ENCODE assay signal across 3 cellular contexts in genomic region chr20:8144282-8145245, GRCh38.
TF ChIP-seq lines count a peak whose summit lies in the region.

No MANE protein-coding gene starts in this region.

TF ChIP-seq in IMR-90, 13 proteins besides CTCF, POLR2A, EP300 and RAD21:
- TF ChIP-seq MXI1 (IDR thresholded peaks at IDR 0.05; ENCODE audit: borderline replicate concordance, low read depth, low read length) (no peak), FOS (IDR thresholded peaks at IDR 0.05; ENCODE audit: low read depth, low read length) (no peak), CHD1 (IDR thresholded peaks at IDR 0.05; ENCODE audit: low read depth, low read length) (no peak), RFX5 (IDR thresholded peaks at IDR 0.05; ENCODE audit: low read depth, low read length) (no peak), CEBPB (IDR thresholded peaks at IDR 0.05; ENCODE audit: low read depth, low read length) (peak; percentile 89), MAZ (IDR thresholded peaks at IDR 0.05; ENCODE audit: borderline replicate concordance, low read depth, low read length) (no peak), SMC3 (IDR thresholded peaks at IDR 0.05; ENCODE audit: low read depth, low read length) (no peak), MAFK (IDR thresholded peaks at IDR 0.05; ENCODE audit: low read depth, low read length) (0 out of 2 replicates have a peak, but pooled peaks have one; percentile 6), RCOR1 (IDR thresholded peaks at IDR 0.05; ENCODE audit: insufficient replicate concordance, low read length) (no peak), NFE2L2 (IDR thresholded peaks at IDR 0.05; ENCODE audit: low read depth, low read length) (no peak), BHLHE40 (IDR thresholded peaks at IDR 0.05; ENCODE audit: low read depth, low read length) (0 out of 2 replicates have a peak, but pooled peaks have one; percentile 54)
- TF ChIP-seq, protein P1, sequence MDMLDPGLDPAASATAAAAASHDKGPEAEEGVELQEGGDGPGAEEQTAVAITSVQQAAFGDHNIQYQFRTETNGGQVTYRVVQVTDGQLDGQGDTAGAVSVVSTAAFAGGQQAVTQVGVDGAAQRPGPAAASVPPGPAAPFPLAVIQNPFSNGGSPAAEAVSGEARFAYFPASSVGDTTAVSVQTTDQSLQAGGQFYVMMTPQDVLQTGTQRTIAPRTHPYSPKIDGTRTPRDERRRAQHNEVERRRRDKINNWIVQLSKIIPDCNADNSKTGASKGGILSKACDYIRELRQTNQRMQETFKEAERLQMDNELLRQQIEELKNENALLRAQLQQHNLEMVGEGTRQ (IDR thresholded peaks at IDR 0.05; ENCODE audit: low read depth, low read length) = no peak
- TF ChIP-seq, protein P2, sequence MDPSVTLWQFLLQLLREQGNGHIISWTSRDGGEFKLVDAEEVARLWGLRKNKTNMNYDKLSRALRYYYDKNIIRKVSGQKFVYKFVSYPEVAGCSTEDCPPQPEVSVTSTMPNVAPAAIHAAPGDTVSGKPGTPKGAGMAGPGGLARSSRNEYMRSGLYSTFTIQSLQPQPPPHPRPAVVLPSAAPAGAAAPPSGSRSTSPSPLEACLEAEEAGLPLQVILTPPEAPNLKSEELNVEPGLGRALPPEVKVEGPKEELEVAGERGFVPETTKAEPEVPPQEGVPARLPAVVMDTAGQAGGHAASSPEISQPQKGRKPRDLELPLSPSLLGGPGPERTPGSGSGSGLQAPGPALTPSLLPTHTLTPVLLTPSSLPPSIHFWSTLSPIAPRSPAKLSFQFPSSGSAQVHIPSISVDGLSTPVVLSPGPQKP (IDR thresholded peaks at IDR 0.05; ENCODE audit: borderline replicate concordance, low read depth, low read length) = no peak
TF ChIP-seq in IMR-90: peak in this region for 3.

TF ChIP-seq in K562, 482 proteins besides CTCF, POLR2A, EP300 and RAD21:
- TF ChIP-seq CEBPG (CRISPR knock-in tag; IDR thresholded peaks at IDR 0.05) (no peak), CEBPG (tag; conservative IDR thresholded peaks at IDR 0.05 in 1 of 2, IDR thresholded peaks at IDR 0.05 in 1 of 2) (peak; percentile 66 to 81), ZZZ3 (IDR thresholded peaks at IDR 0.05) (no peak)

TF ChIP-seq in HepG2, 621 proteins besides CTCF, POLR2A, EP300 and RAD21 (continues in another document):
- TF ChIP-seq POLR2AphosphoS5 (IDR thresholded peaks at IDR 0.05; ENCODE audit: low read depth, low read length) (no peak; the same call in 1 of the 2 replicates), MEIS2 (CRISPR knock-in tag; IDR thresholded peaks at IDR 0.05) (peak; percentile 84; the same call in 1 of the 2 replicates), SATB2 (CRISPR knock-in tag; IDR thresholded peaks at IDR 0.05) (no peak; the same call in 1 of the 2 replicates), ZNF749 (CRISPR knock-in tag; IDR thresholded peaks at IDR 0.05; ENCODE audit: borderline replicate concordance) (peak; percentile 40; the same call in 1 of the 2 replicates), PCBP2 (optimal IDR thresholded peaks at IDR 0.05; ENCODE audit: low read depth, low read length, poor library complexity, severe bottlenecking) (no peak), ZNF629 (CRISPR knock-in tag; conservative IDR thresholded peaks at IDR 0.05) (peak; percentile 59; the same call in 1 of the 2 replicates), CBX5 (CRISPR knock-in tag; IDR thresholded peaks at IDR 0.05; ENCODE audit: borderline replicate concordance) (peak; percentile 100), ZFP82 (CRISPR knock-in tag; IDR thresholded peaks at IDR 0.05; ENCODE audit: borderline replicate concordance) (peak; percentile 87; the same call in 1 of the 2 replicates), HOXA9 (CRISPR knock-in tag; IDR thresholded peaks at IDR 0.05; ENCODE audit: borderline replicate concordance) (no peak), ZFAT (CRISPR knock-in tag; conservative IDR thresholded peaks at IDR 0.05) (no peak), ZNF276 (CRISPR knock-in tag; IDR thresholded peaks at IDR 0.05; ENCODE audit: low read depth) (peak; percentile 67), PAXIP1 (CRISPR knock-in tag; conservative IDR thresholded peaks at IDR 0.05) (peak; percentile 99), KLF12 (CRISPR knock-in tag; IDR thresholded peaks at IDR 0.05; ENCODE audit: borderline replicate concordance) (no peak), ZNF296 (CRISPR knock-in tag; conservative IDR thresholded peaks at IDR 0.05) (no peak), GATAD1 (CRISPR knock-in tag; IDR thresholded peaks at IDR 0.05) (peak; percentile 87), ATF1 (CRISPR knock-in tag; IDR thresholded peaks at IDR 0.05) (peak; percentile 88), TP53 (CRISPR knock-in tag; conservative IDR thresholded peaks at IDR 0.05) (0 out of 2 replicates have a peak, but pooled peaks have one; percentile 67), ZNF280D (CRISPR knock-in tag; IDR thresholded peaks at IDR 0.05) (peak; percentile 99), RBM22 (optimal IDR thresholded peaks at IDR 0.05; ENCODE audit: low read length) (no peak), PHF21A (CRISPR knock-in tag; IDR thresholded peaks at IDR 0.05) (peak; percentile 99), GTF3A (CRISPR knock-in tag; conservative IDR thresholded peaks at IDR 0.05) (no peak), ONECUT2 (CRISPR knock-in tag; IDR thresholded peaks at IDR 0.05) (peak; percentile 100), NR2C2 (CRISPR knock-in tag; IDR thresholded peaks at IDR 0.05; ENCODE audit: borderline replicate concordance) (peak; percentile 89), ZFP41 (CRISPR knock-in tag; IDR thresholded peaks at IDR 0.05; ENCODE audit: borderline replicate concordance) (no peak; the same call in 1 of the 2 replicates), MZF1 (CRISPR knock-in tag; IDR thresholded peaks at IDR 0.05; ENCODE audit: borderline replicate concordance) (0 out of 2 replicates have a peak, but pooled peaks have one; percentile 8), FOXP1 (IDR thresholded peaks at IDR 0.05) (peak; percentile 99), FOXP1 (CRISPR knock-in tag; IDR thresholded peaks at IDR 0.05) (peak; percentile 100), ZNF607 (CRISPR knock-in tag; IDR thresholded peaks at IDR 0.05; ENCODE audit: borderline replicate concordance) (peak; percentile 98), BRD4 (CRISPR knock-in tag; IDR thresholded peaks at IDR 0.05) (peak; percentile 56), ZFP1 (CRISPR knock-in tag; IDR thresholded peaks at IDR 0.05) (peak; percentile 98), SAFB2 (CRISPR knock-in tag; IDR thresholded peaks at IDR 0.05; ENCODE audit: borderline replicate concordance, low read depth) (peak; percentile 77), RXRB (CRISPR knock-in tag; IDR thresholded peaks at IDR 0.05; ENCODE audit: borderline replicate concordance) (peak; percentile 99)
- TF ChIP-seq, protein P3, sequence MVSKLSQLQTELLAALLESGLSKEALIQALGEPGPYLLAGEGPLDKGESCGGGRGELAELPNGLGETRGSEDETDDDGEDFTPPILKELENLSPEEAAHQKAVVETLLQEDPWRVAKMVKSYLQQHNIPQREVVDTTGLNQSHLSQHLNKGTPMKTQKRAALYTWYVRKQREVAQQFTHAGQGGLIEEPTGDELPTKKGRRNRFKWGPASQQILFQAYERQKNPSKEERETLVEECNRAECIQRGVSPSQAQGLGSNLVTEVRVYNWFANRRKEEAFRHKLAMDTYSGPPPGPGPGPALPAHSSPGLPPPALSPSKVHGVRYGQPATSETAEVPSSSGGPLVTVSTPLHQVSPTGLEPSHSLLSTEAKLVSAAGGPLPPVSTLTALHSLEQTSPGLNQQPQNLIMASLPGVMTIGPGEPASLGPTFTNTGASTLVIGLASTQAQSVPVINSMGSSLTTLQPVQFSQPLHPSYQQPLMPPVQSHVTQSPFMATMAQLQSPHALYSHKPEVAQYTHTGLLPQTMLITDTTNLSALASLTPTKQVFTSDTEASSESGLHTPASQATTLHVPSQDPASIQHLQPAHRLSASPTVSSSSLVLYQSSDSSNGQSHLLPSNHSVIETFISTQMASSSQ (IDR thresholded peaks at IDR 0.05; ENCODE audit: low read depth) = peak; percentile 93
- TF ChIP-seq, protein P3 (CRISPR knock-in tag; IDR thresholded peaks at IDR 0.05; ENCODE audit: borderline replicate concordance) = peak; percentile 80
- TF ChIP-seq, protein P4, sequence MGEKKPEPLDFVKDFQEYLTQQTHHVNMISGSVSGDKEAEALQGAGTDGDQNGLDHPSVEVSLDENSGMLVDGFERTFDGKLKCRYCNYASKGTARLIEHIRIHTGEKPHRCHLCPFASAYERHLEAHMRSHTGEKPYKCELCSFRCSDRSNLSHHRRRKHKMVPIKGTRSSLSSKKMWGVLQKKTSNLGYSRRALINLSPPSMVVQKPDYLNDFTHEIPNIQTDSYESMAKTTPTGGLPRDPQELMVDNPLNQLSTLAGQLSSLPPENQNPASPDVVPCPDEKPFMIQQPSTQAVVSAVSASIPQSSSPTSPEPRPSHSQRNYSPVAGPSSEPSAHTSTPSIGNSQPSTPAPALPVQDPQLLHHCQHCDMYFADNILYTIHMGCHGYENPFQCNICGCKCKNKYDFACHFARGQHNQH (CRISPR knock-in tag; IDR thresholded peaks at IDR 0.05) = peak; percentile 99
- TF ChIP-seq, protein P5, sequence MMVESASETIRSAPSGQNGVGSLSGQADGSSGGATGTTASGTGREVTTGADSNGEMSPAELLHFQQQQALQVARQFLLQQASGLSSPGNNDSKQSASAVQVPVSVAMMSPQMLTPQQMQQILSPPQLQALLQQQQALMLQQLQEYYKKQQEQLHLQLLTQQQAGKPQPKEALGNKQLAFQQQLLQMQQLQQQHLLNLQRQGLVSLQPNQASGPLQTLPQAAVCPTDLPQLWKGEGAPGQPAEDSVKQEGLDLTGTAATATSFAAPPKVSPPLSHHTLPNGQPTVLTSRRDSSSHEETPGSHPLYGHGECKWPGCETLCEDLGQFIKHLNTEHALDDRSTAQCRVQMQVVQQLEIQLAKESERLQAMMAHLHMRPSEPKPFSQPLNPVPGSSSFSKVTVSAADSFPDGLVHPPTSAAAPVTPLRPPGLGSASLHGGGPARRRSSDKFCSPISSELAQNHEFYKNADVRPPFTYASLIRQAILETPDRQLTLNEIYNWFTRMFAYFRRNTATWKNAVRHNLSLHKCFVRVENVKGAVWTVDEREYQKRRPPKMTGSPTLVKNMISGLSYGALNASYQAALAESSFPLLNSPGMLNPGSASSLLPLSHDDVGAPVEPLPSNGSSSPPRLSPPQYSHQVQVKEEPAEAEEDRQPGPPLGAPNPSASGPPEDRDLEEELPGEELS (CRISPR knock-in tag; IDR thresholded peaks at IDR 0.05) = peak; percentile 100
